ENCODE assay signal across 24 cellular contexts in the genomic region with DNA sequence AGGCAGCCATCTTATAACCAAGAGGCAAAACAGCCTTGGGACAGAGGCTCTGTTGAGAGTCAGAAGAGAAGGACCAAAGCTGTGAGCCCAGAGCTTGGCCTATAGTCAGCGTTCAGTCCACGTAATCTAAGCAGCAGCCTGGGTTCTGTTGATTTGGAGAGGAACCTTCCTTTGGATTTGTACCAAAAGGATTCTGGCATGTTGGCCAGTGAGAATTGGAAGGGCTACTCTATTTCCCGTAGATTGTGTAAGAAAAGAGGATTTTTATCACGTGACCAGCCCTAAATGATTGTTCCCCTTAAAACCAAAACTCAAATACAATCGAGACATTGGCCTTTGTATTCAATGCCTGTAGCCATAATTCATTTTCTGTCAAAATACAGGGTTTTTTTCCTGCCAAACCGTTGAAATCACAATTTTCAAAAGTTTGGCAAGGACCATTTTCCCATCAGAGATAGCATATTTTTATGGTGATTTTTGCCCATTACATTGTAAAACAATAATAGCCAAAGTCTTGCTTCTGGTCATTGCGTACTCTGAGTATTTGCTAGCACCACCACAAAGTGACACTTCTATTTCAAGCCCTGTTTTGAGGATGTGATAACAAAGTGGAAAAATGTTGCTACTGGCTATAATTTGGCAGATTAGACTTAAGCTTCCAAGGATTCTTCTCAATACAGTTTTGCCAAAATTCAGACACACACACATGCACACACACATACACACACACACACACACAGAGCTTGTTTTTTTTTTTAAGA. TPM values are rescaled to one million over a fixed set of nuclear protein-coding genes. Genes with fewer than 3 reads are reported as not detected.
DNase-seq lines count a peak whose midpoint lies in the region; ATAC-seq and TF ChIP-seq lines count a peak whose summit lies in the region.
"Had no signal": no experiment of that assay in that cellular context is flagged by ENCODE, and none has a peak within 500 bp of the region (broad histone marks: within the 10 kb centered on the region; RNA-seq: fewer than 3 reads in every experiment).

No MANE protein-coding gene starts in this region.

- H3K56ac ChIP-seq in H9 (ENCODE audit: insufficient read length, low read depth, low read length), result no peak overlapping the region

- no peaks in the 10 kb centered on the region for H3K79me2 ChIP-seq in H9 (ENCODE audit: insufficient read depth, low read length)

- H2AK5ac ChIP-seq in H9 (ENCODE audit: insufficient read length, low read length), result no peak overlapping the region

- H4K20me1 ChIP-seq in H9 (ENCODE audit: control insufficient read depth, insufficient read depth, insufficient read length), result no peaks in the 10 kb centered on the region

- H3K4me1 ChIP-seq in foreskin keratinocyte (peaks cover 10% of the 10 kb centered on the region), mucosa of descending colon (ENCODE audit: low read depth) (no peaks in the 10 kb centered on the region), uterus (no peaks in the 10 kb centered on the region), H9 (ENCODE audit: insufficient read depth, low read length) (peaks cover 3% of the 10 kb centered on the region; the same call in 1 of the 2 replicates)
- H3K4me1 ChIP-seq: upper lobe of left lung had no signal

- H4K8ac ChIP-seq in H9 (replicated peaks; ENCODE audit: insufficient read length, low read depth, low read length), result no peak overlapping the region

- H3K9me3 ChIP-seq in mucosa of descending colon, result no peaks in the 10 kb centered on the region
- H3K9me3 ChIP-seq in uterus, result no peaks in the 10 kb centered on the region
- peaks cover 6% of the 10 kb centered on the region for H3K9me3 ChIP-seq in H9 (ENCODE audit: control insufficient read depth, low read depth, low read length)
- H3K9me3 ChIP-seq: upper lobe of left lung had no signal

- no peak overlapping the region for H3K4me2 ChIP-seq in H9 (ENCODE audit: insufficient read depth, insufficient read length, low read length)
- H3K4me2 ChIP-seq: smooth muscle cell had no signal

- no peak overlapping the region for H4K5ac ChIP-seq in H9 (ENCODE audit: insufficient read length, low read depth, low read length)

- H3K9ac ChIP-seq in H9 (ENCODE audit: extremely low read depth, insufficient read length, low read length), result no peak overlapping the region

- no peaks in the 10 kb centered on the region for H3K79me1 ChIP-seq in H9 (ENCODE audit: insufficient read depth, low read depth, low read length, poor library complexity, severe bottlenecking)

- no peak overlapping the region for H2BK12ac ChIP-seq in H9 (ENCODE audit: insufficient read length, low read depth, low read length)

- H2BK120ac ChIP-seq in H9 (ENCODE audit: low read depth, low read length, poor library complexity, severe bottlenecking), result no peak overlapping the region

- no peak overlapping the region for H3K4me3 Mint-ChIP-seq in H9
- H3K4me3 Mint-ChIP-seq: activated B cell treated with CpG ODN at 0.5 μM for 24 hours; activated CD8-positive, alpha-beta T cell treated with anti-CD3 and anti-CD28 coated beads for 36 hours; CD8-positive, alpha-beta memory T cell; endodermal cell had no signal

- TF ChIP-seq CTCF in cardiac fibroblast (IDR thresholded peaks at IDR 0.05; ENCODE audit: low read depth, low read length) (no peak), foreskin keratinocyte (conservative IDR thresholded peaks at IDR 0.05) (no peak), mucosa of descending colon (IDR thresholded peaks at IDR 0.05) (no peak), uterus (IDR thresholded peaks at IDR 0.05) (no peak), H9 (conservative IDR thresholded peaks at IDR 0.05) (no peak)

- no peaks in the 10 kb centered on the region for H3K36me3 ChIP-seq in mucosa of descending colon (ENCODE audit: low read depth)
- no peaks in the 10 kb centered on the region for H3K36me3 ChIP-seq in uterus
- H3K36me3 ChIP-seq: upper lobe of left lung had no signal

- no peak overlapping the region for H3T11ph ChIP-seq in H9 (ENCODE audit: low read length)

- ATAC-seq in foreskin keratinocyte (no peak), mucosa of descending colon (peak; percentile 46)
- ATAC-seq: activated CD8-positive, alpha-beta T cell treated with anti-CD3 and anti-CD28 coated beads for 36 hours; stimulated activated naive CD8-positive, alpha-beta T cell treated with anti-CD3 and anti-CD28 coated beads, Interleukin-15, Interleukin-2, amounts not matched to agents 100 U/mL and 50 U/mL, for 24 hours had no signal

- no peak for TF ChIP-seq POLR2A in uterus (IDR thresholded peaks at IDR 0.05)

- H3K14ac ChIP-seq in H9 (ENCODE audit: insufficient read depth, low read length), result no peak overlapping the region

- no peaks in the 10 kb centered on the region; a peak in 1 of 7 replicates for H3K36me3 Mint-ChIP-seq in H9 (ENCODE audit: insufficient read depth in 1 of 3, low read depth in 3 of 3)

- no peak overlapping the region for H3K27ac Mint-ChIP-seq in H9
- H3K27ac Mint-ChIP-seq: activated B cell treated with CpG ODN at 0.5 μM for 24 hours; activated CD8-positive, alpha-beta T cell treated with anti-CD3 and anti-CD28 coated beads for 36 hours; CD8-positive, alpha-beta memory T cell; endodermal cell; progenitor cell of endocrine pancreas had no signal

- no peak overlapping the region for H2BK15ac ChIP-seq in H9 (ENCODE audit: low read depth, low read length)

- no peak overlapping the region for H2BK20ac ChIP-seq in H9 (ENCODE audit: low read depth, low read length, poor library complexity, severe bottlenecking)

- no peak overlapping the region for H2AFZ ChIP-seq in H9 (ENCODE audit: low read length)

- H3K23ac ChIP-seq in H9 (ENCODE audit: insufficient read length, low read depth, low read length), result no peak overlapping the region

- intact Hi-C loops in mucosa of descending colon (cut with DNase I, micrococcal nuclease) (no loop called here), uterus (cut with DNase I; ENCODE audit: low total_unique reads) (no loop called here)

- no peak overlapping the region for H2BK5ac ChIP-seq in H9 (ENCODE audit: insufficient read length, low read length)

- no peaks in the 10 kb centered on the region for H3K9me3 Mint-ChIP-seq in H9
- H3K9me3 Mint-ChIP-seq: activated B cell treated with CpG ODN at 0.5 μM for 24 hours; activated CD8-positive, alpha-beta T cell treated with anti-CD3 and anti-CD28 coated beads for 36 hours; endodermal cell had no signal

- no peak overlapping the region for H4K91ac ChIP-seq in H9 (ENCODE audit: insufficient read length, low read depth, low read length)

- no peaks in the 10 kb centered on the region for H3K23me2 ChIP-seq in H9 (ENCODE audit: insufficient read length, low read depth, low read length, poor library complexity, severe bottlenecking)

- peaks cover 16 to 18% of the 10 kb centered on the region in 2 experiments for H3K4me1 Mint-ChIP-seq in H9
- H3K4me1 Mint-ChIP-seq: activated B cell treated with CpG ODN at 0.5 μM for 24 hours; CD8-positive, alpha-beta memory T cell had no signal

- no peak overlapping the region for H3K4ac ChIP-seq in H9 (ENCODE audit: low read depth, low read length)

- no peak overlapping the region for H3K18ac ChIP-seq in H9 (ENCODE audit: insufficient read length, low read depth, low read length)

- peak; percentile 41 to 96 for DNase-seq in cardiac fibroblast (ENCODE audit: low read depth in 2 of 2)
- no peak for DNase-seq in foreskin keratinocyte
- DNase-seq in mucosa of descending colon, result peak in 1 of 3 donors; percentile 14
- DNase-seq in uterus, result peak; percentile 60 to 66
- no peak for DNase-seq in H9
- no peak for DNase-seq in activated CD4-positive, alpha-beta T cell treated with anti-CD3 and anti-CD28 coated beads for 1 hour
- no peak for DNase-seq in substantia nigra (lab: John Stamatoyannopoulos, UW)
- DNase-seq: activated B cell treated with CpG ODN at 0.5 μM for 24 hours; activated CD8-positive, alpha-beta T cell treated with anti-CD3 and anti-CD28 coated beads for 36 hours; activated naive CD4-positive, alpha-beta T cell; AML-193; CD8-positive, alpha-beta memory T cell; endodermal cell; foreskin fibroblast; MG63; NCI-H1436; NCI-H69; stimulated activated CD4-positive, alpha-beta T cell treated with anti-CD3 and anti-CD28 coated beads, Interleukin-4, amount 100 ng/mL, for 1 hour; stimulated activated naive CD8-positive, alpha-beta T cell treated with anti-CD3 and anti-CD28 coated beads, Interleukin-15, Interleukin-2, amounts not matched to agents 100 U/mL and 50 U/mL, for 24 hours; T-helper 9 cell; upper lobe of left lung had no signal

- H3K4me3 ChIP-seq in cardiac fibroblast (replicated peaks in 1 of 2; ENCODE audit: low read depth in 2 of 2, low read length in 2 of 2), result no peak overlapping the region
- H3K4me3 ChIP-seq in mucosa of descending colon, result no peak overlapping the region
- H3K4me3 ChIP-seq in uterus, result no peak overlapping the region
- H3K4me3 ChIP-seq: MG63, smooth muscle cell, upper lobe of left lung had no signal

- no CpG with 5 or more reads among the region's 7 CpGs for WGBS in H9 (ENCODE audit: extremely low coverage, insufficient read length, low lambda C conversion rate)

- peaks cover 3% of the 10 kb centered on the region for H3K27me3 Mint-ChIP-seq in H9 (ENCODE audit: low read depth)

- H3K27me3 ChIP-seq in foreskin keratinocyte (no peaks in the 10 kb centered on the region), uterus (no peaks in the 10 kb centered on the region), H9 (ENCODE audit: insufficient read depth, low read length) (no peaks in the 10 kb centered on the region)
- H3K27me3 ChIP-seq: MG63, upper lobe of left lung had no signal

- H3K27ac ChIP-seq in foreskin keratinocyte, result peak overlapping the region; percentile 70
- H3K27ac ChIP-seq in uterus, result peak overlapping the region; percentile 19 to 25
- no peak overlapping the region for H3K27ac ChIP-seq in H9 (ENCODE audit: insufficient read length, low read depth, low read length)
- no peak overlapping the region for H3K27ac ChIP-seq in substantia nigra (ENCODE audit: low read depth, low read length, poor library complexity, severe bottlenecking)
- H3K27ac ChIP-seq: HL-60 had no signal

RNA-seq across cellular contexts. Expression of a gene that starts 23.1 kb away (rescaled TPM):
- total RNA-seq in foreskin keratinocyte (0.20 and 0.25 TPM in 2 replicates), mucosa of descending colon (1 to 10 TPM; 1.3 to 2.0 (median 1.4) TPM), uterus (10 to 100 TPM in 1 of 4 donors, 1 to 10 TPM in 3; 1.0 to 12.4 (median 6.1) TPM), H9 (2021) (0.20 and 0.57 TPM in 2 replicates)
- 0.07 TPM in 1 of 2 replicates, not detected in the other for polyA plus RNA-seq in foreskin keratinocyte
- total RNA-seq: activated B cell treated with CpG ODN at 0.5 μM for 24 hours; activated CD8-positive, alpha-beta T cell treated with anti-CD3 and anti-CD28 coated beads for 36 hours; CD8-positive, alpha-beta memory T cell had no signal
- polyA plus RNA-seq: CD8-positive, alpha-beta memory T cell had no signal

Comparison
In these comparisons a context has a peak if more than half of its experiments do, and no peak if none do; other contexts are left out.
1. DNase-seq: peak in cardiac fibroblast (2 of 2) and uterus (2 of 2); none in foreskin keratinocyte (0 of 2), H9 (single experiment), activated CD4-positive, alpha-beta T cell treated with anti-CD3 and anti-CD28 coated beads for 1 hour (single experiment) and substantia nigra (0 of 49).
2. H3K27ac ChIP-seq: peak in foreskin keratinocyte (single experiment) and uterus (2 of 2); none in H9 (single experiment) and substantia nigra (single experiment).